Comparison of ENCODE assay signal across 18 cellular contexts in the genomic region with DNA sequence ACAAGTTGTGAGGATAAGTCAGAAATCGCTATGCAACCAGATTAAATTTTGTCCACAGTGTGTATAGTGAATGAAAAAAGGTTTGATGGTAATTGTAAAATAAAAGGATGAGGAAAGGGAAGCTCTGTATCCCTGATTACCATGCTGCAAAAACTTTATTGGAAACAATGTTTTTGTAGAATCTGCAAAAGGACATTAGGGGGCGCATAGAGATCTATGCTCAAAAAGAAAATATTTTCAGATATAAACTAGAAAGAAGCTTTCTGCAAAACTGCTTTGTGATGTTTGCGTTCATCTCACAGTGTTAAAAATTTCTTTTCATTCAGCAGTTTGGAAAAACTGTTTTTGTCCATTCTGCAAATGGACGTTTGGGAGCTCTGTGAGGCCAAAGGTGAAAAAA.
"Had no signal": no experiment of that assay in that cellular context is flagged by ENCODE, and none has a peak within 500 bp of the region (broad histone marks: within the 10 kb centered on the region; RNA-seq: fewer than 3 reads in every experiment).

No MANE protein-coding gene starts in this region.

- H3K27ac ChIP-seq: heart right ventricle, parathyroid adenoma, upper lobe of left lung had no signal

- H3K27me3 ChIP-seq: heart right ventricle, upper lobe of left lung had no signal

- DNase-seq: activated CD4-positive, alpha-beta memory T cell treated with anti-CD3 and anti-CD28 coated beads for 36 hours; activated CD4-positive, alpha-beta T cell treated with anti-CD3 and anti-CD28 coated beads for 48 hours; activated effector memory CD4-positive, alpha-beta T cell treated with Interleukin-2 at 50 U/mL for 16 hours; activated naive CD4-positive, alpha-beta T cell treated with anti-CD3 and anti-CD28 coated beads for 36 hours; activated naive CD8-positive, alpha-beta T cell treated with anti-CD3 and anti-CD28 coated beads, Interleukin-2, amount 10 ng/mL, durations not matched to agents 7 days and 5 days; activated T-cell treated with anti-CD3 and anti-CD28 coated beads, Interleukin-2, amount 50 U/mL, for 72 hours; amygdala; cortex of kidney; foreskin fibroblast; heart right ventricle; islet precursor cell; left cardiac atrium; nucleus accumbens; right cardiac atrium; stimulated activated CD4-positive, alpha-beta T cell treated with anti-CD3 and anti-CD28 coated beads, Interleukin-4, amount 100 ng/mL, for 24 hours; stimulated activated naive CD4-positive, alpha-beta T cell treated with Interleukin-2 at 50 U/mL for 16 hours; upper lobe of left lung had no signal

- H3K36me3 ChIP-seq: heart right ventricle, upper lobe of left lung had no signal

- H3K4me3 ChIP-seq: heart right ventricle, upper lobe of left lung had no signal

- H3K9ac ChIP-seq: parathyroid adenoma had no signal

- H2AFZ ChIP-seq: parathyroid adenoma had no signal

- H3K79me2 ChIP-seq: parathyroid adenoma had no signal

- H3K4me1 ChIP-seq: heart right ventricle, parathyroid adenoma, upper lobe of left lung had no signal

- ATAC-seq: activated T-cell treated with anti-CD3 and anti-CD28 coated beads, Interleukin-2, amount 50 U/mL, for 72 hours; heart right ventricle; left cardiac atrium; right cardiac atrium had no signal
